In genomic region chr22:19120829-19121630, GRCh38 we compare ENCODE assay signal across 8 cellular contexts. TPM values are rescaled to one million over a fixed set of nuclear protein-coding genes. Genes with fewer than 3 reads are reported as not detected.
A peak's percentile ranks its signal among the peaks of the same experiment; 100 is the strongest.
DNase-seq lines count a peak whose midpoint lies in the region; ATAC-seq and TF ChIP-seq lines count a peak whose summit lies in the region.

No MANE protein-coding gene starts in this region.

- no peaks in the 10 kb centered on the region for H3K36me3 ChIP-seq in psoas muscle (ENCODE audit: insufficient read depth in 1 of 2, low read depth in 1 of 2)

- intact Hi-C loops in Calu3 (cut with micrococcal nuclease; ENCODE audit: unreplicated experiment) = no loop called here
- intact Hi-C loops in cardiac septum (cut with DNase I) = loop anchor here (5.0 to 10.0 kb wide), 3 partner anchors 56 to 314 kb away; partner anchors contain the start of genes CLTCL1, HIRA, MRPL40 and SLC25A1
- intact Hi-C loops in psoas muscle (cut with DNase I) = loop anchor here in 1 of 2 donors (5.0 kb wide), 1 partner anchor 34 kb away; no protein-coding TSS in a partner anchor

- peaks cover 29% of the 10 kb centered on the region for H3K36me3 Mint-ChIP-seq in Calu3 (ENCODE audit: insufficient read depth, unreplicated experiment)
- no peaks in the 10 kb centered on the region for H3K36me3 Mint-ChIP-seq in activated T-cell treated with anti-CD3 and anti-CD28 coated beads, Interleukin-2, amount 50 U/mL, for 4 hours (ENCODE audit: insufficient read depth)

- no peak for TF ChIP-seq CTCF in Calu3 (IDR thresholded peaks at IDR 0.05; ENCODE audit: unreplicated experiment)
- TF ChIP-seq CTCF in psoas muscle (IDR thresholded peaks at IDR 0.05) = no peak

- H3K27me3 Mint-ChIP-seq in Calu3 (ENCODE audit: unreplicated experiment) = no peaks in the 10 kb centered on the region
- no peaks in the 10 kb centered on the region for H3K27me3 Mint-ChIP-seq in activated T-cell treated with anti-CD3 and anti-CD28 coated beads, Interleukin-2, amount 50 U/mL, for 4 hours (ENCODE audit: low read depth)

- CTCF ChIA-PET in Calu3 (lab: Charles Lee) = interaction anchor here (0.6 to 0.8 kb wide), 3 partner anchors 14 to 85 kb away, joined by 3 to 4 read pairs (median 3); no protein-coding TSS in a partner anchor

- WGBS in psoas muscle, 3 donors = 12 to 16% (median 12%) methylated on average over 23 of the region's 23 CpGs

- peaks cover 23% of the 10 kb centered on the region for H3K4me1 Mint-ChIP-seq in Calu3 (ENCODE audit: low read depth, unreplicated experiment)
- peaks cover 59% of the 10 kb centered on the region for H3K4me1 Mint-ChIP-seq in activated T-cell treated with anti-CD3 and anti-CD28 coated beads, Interleukin-2, amount 50 U/mL, for 4 hours (ENCODE audit: low read depth)

- H3K27me3 ChIP-seq in psoas muscle (ENCODE audit: insufficient read depth in 3 of 3, low read length in 2 of 3) = no peaks in the 10 kb centered on the region

- DNase-seq in Calu3 (peak; percentile 65), cardiac septum (ENCODE audit: low spot score) (peak; percentile 83), psoas muscle (no peak), NCI-H1105 treated with DMSO at 0.1 percent for 48 hours (lab: John Stamatoyannopoulos, UW) (no peak), DMS114 treated with DMSO at 0.1 percent for 48 hours (lab: John Stamatoyannopoulos, UW; ENCODE audit: unreplicated experiment) (no peak)
- no peak for DNase-seq in activated T-cell treated with anti-CD3 and anti-CD28 coated beads, Interleukin-2, amount 50 U/mL, for 4 hours

- ATAC-seq in HG03280 (IDR thresholded peaks at IDR 0.05; ENCODE audit: unreplicated experiment) = peak; percentile 4
- ATAC-seq in activated T-cell treated with anti-CD3 and anti-CD28 coated beads, Interleukin-2, amount 50 U/mL, for 4 hours = peak; percentile 9 to 13
- ATAC-seq in psoas muscle = peak; percentile 47 to 67 (median 52)
- no peak for ATAC-seq in HG03520 (IDR thresholded peaks at IDR 0.05; ENCODE audit: unreplicated experiment)

- no peaks in the 10 kb centered on the region for H3K9me3 Mint-ChIP-seq in Calu3 (ENCODE audit: low read depth, unreplicated experiment)
- no peaks in the 10 kb centered on the region for H3K9me3 Mint-ChIP-seq in activated T-cell treated with anti-CD3 and anti-CD28 coated beads, Interleukin-2, amount 50 U/mL, for 4 hours

- H3K27ac Mint-ChIP-seq in Calu3 (ENCODE audit: unreplicated experiment) = peak overlapping the region; percentile 68

- H3K27ac ChIP-seq in psoas muscle = peak overlapping the region; percentile 93

- BruUV-seq in Calu3 (replicated peaks; lab: Mats Ljungman, UMichigan) = TSS peak; percentile 64

- H3K4me3 ChIP-seq in psoas muscle = peak overlapping the region; percentile 90

- H3K4me1 ChIP-seq in psoas muscle = peaks cover 60% of the 10 kb centered on the region

- H3K9me3 ChIP-seq in psoas muscle = no peaks in the 10 kb centered on the region

- H3K4me3 Mint-ChIP-seq in Calu3 (ENCODE audit: low read depth, unreplicated experiment) = peak overlapping the region; percentile 85
- peak overlapping the region; percentile 89 for H3K4me3 Mint-ChIP-seq in activated T-cell treated with anti-CD3 and anti-CD28 coated beads, Interleukin-2, amount 50 U/mL, for 4 hours

RNA-seq across cellular contexts. Expression of gene DGCR2, which starts 1.2 kb away (rescaled TPM):
- total RNA-seq in Calu3 (2022) (76.4 and 81.8 TPM in 2 replicates), cardiac septum (35.2 TPM), psoas muscle (10 to 100 TPM; 13.1 to 27.6 (median 25.9) TPM)
- 10 to 100 TPM; 25.8 to 27.7 (median 27.0) TPM for total RNA-seq in activated T-cell treated with anti-CD3 and anti-CD28 coated beads, Interleukin-2, amount 50 U/mL, for 4 hours
- 10 to 100 TPM; 13.2 to 24.5 (median 15.0) TPM for polyA plus RNA-seq in psoas muscle

RNA-seq across cellular contexts. Expression of gene TSSK2, which starts 10.1 kb away (rescaled TPM):
- total RNA-seq in Calu3 (2022) (not detected in 2 replicates), cardiac septum (not detected), psoas muscle (under 1 TPM in 1 of 4 donors, not detected in 3; 0.32 TPM)
- not detected for total RNA-seq in activated T-cell treated with anti-CD3 and anti-CD28 coated beads, Interleukin-2, amount 50 U/mL, for 4 hours
- polyA plus RNA-seq in psoas muscle = under 1 TPM; 0.14 to 0.32 (median 0.23) TPM

RNA-seq across cellular contexts. Expression of gene ESS2, which starts 23.4 kb away (rescaled TPM):
- 15.9 and 16.8 TPM in 2 replicates for total RNA-seq in Calu3 (2022)
- total RNA-seq in activated T-cell treated with anti-CD3 and anti-CD28 coated beads, Interleukin-2, amount 50 U/mL, for 4 hours = 10 to 100 TPM; 21.8 to 22.5 (median 22.0) TPM
- total RNA-seq in cardiac septum = 11.0 TPM
- total RNA-seq in psoas muscle = 10 to 100 TPM in 3 of 4 donors, 1 to 10 TPM in 1; 7.9 to 14.0 (median 10.9) TPM
- polyA plus RNA-seq in psoas muscle = 10 to 100 TPM in 2 of 3 donors, 1 to 10 TPM in 1; 9.3 to 13.6 (median 12.6) TPM

RNA-seq across cellular contexts. Expression of gene GSC2, which starts 29.1 kb away (rescaled TPM):
- total RNA-seq in Calu3 (2022) (not detected in 2 replicates), cardiac septum (not detected), psoas muscle (not detected)
- total RNA-seq in activated T-cell treated with anti-CD3 and anti-CD28 coated beads, Interleukin-2, amount 50 U/mL, for 4 hours = not detected
- not detected for polyA plus RNA-seq in psoas muscle

RNA-seq across cellular contexts. Expression of gene SLC25A1, which starts 57.5 kb away (rescaled TPM):
- total RNA-seq in Calu3 (2022) (118 and 120 TPM in 2 replicates), cardiac septum (22.2 TPM), psoas muscle (10 to 100 TPM in 2 of 4 donors, 1 to 10 TPM in 2; 7.3 to 23.1 (median 13.0) TPM)
- total RNA-seq in activated T-cell treated with anti-CD3 and anti-CD28 coated beads, Interleukin-2, amount 50 U/mL, for 4 hours = 10 to 100 TPM; 31.7 to 36.6 (median 34.1) TPM
- 10 to 100 TPM in 2 of 3 donors, 1 to 10 TPM in 1; 7.5 to 20.1 (median 10.8) TPM for polyA plus RNA-seq in psoas muscle

Comparison
In these comparisons a context has a peak if more than half of its experiments do, and no peak if none do; other contexts are left out.
1. DNase-seq: peak in Calu3 (single experiment) and cardiac septum (single experiment); none in activated T-cell treated with anti-CD3 and anti-CD28 coated beads, Interleukin-2, amount 50 U/mL, for 4 hours (single experiment), psoas muscle (0 of 2), NCI-H1105 treated with DMSO at 0.1 percent for 48 hours (single experiment) and DMS114 treated with DMSO at 0.1 percent for 48 hours (single experiment).